In the genomic region with DNA sequence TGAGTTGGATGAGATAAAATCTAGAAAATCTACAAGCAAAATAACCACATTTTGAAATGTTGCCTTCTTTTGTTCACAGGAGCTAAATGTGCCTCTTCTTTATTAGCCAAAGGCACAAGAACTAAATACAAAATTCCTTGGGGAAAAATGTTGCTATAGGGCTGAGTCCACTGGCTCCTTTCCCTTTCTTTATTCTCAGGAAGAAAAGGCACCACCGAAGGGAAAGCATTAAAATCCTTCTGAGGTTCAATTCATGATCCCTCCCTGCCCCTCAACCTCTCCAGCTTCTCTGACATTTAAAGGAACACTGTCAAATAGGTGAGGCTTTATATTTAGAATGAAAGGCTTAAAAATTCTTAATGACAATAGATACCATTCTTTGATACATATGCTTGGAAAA, we compare ENCODE assay signal across 14 cellular contexts.
DNase-seq lines count a peak whose midpoint lies in the region; ATAC-seq and TF ChIP-seq lines count a peak whose summit lies in the region.
"Had no signal": no experiment of that assay in that cellular context is flagged by ENCODE, and none has a peak within 500 bp of the region (broad histone marks: within the 10 kb centered on the region; RNA-seq: fewer than 3 reads in every experiment).

No MANE protein-coding gene starts in this region.

- H3K27ac ChIP-seq in PC-9 (peak overlapping the region; percentile 25; the same call in 1 of the 2 replicates), caudate nucleus (ENCODE audit: low read depth, low read length) (peak overlapping the region; percentile 48), osteoblast (ENCODE audit: low read depth, low read length) (peak overlapping the region; percentile 4)
- H3K27ac ChIP-seq: foreskin keratinocyte had no signal

- no TSS peak for BruUV-seq in PC-9 (replicated peaks; lab: Mats Ljungman, UMichigan)

- H3K36me3 Mint-ChIP-seq in T-helper 2 cell treated with Interferon-gamma antibody and Interleukin-4, amounts not matched to agents 5 μg/mL and 100 μg/mL, for 36 hours (ENCODE audit: low read depth), result peaks cover 29% of the 10 kb centered on the region

- POLR2A ChIA-PET in PC-9 (lab: Charles Lee; ENCODE audit: unreplicated experiment), result interaction anchor here (0.5 kb wide), 1 partner anchor 171 kb away, joined by 4 read pairs; no protein-coding TSS in a partner anchor

- no peaks in the 10 kb centered on the region; the same call in 1 of the 2 replicates for H3K9me3 ChIP-seq in PC-9 (ENCODE audit: insufficient read depth, low read depth)
- H3K9me3 ChIP-seq in osteoblast (ENCODE audit: low read depth, low read length), result no peaks in the 10 kb centered on the region

- peaks cover 72% of the 10 kb centered on the region for H3K4me1 Mint-ChIP-seq in T-helper 2 cell treated with Interferon-gamma antibody and Interleukin-4, amounts not matched to agents 5 μg/mL and 100 μg/mL, for 36 hours (ENCODE audit: low read depth)

- H3K9me3 Mint-ChIP-seq in T-helper 2 cell treated with Interferon-gamma antibody and Interleukin-4, amounts not matched to agents 5 μg/mL and 100 μg/mL, for 36 hours, result peaks cover 6% of the 10 kb centered on the region

- H3F3A ChIP-seq in PC-9 (ENCODE audit: insufficient read depth, low read depth), result peaks cover 16% of the 10 kb centered on the region

- peak overlapping the region; percentile 65 for H3K4me3 Mint-ChIP-seq in T-helper 2 cell treated with Interferon-gamma antibody and Interleukin-4, amounts not matched to agents 5 μg/mL and 100 μg/mL, for 36 hours

- no peaks in the 10 kb centered on the region for H3K9me2 ChIP-seq in PC-9 (ENCODE audit: insufficient read depth)

- H3K27me3 ChIP-seq in PC-9 (ENCODE audit: insufficient read depth, low read depth), result no peaks in the 10 kb centered on the region
- H3K27me3 ChIP-seq in osteoblast (ENCODE audit: insufficient read depth, low read length), result no peaks in the 10 kb centered on the region
- H3K27me3 ChIP-seq: foreskin keratinocyte had no signal

- intact Hi-C loops in PC-9 (cut with micrococcal nuclease; ENCODE audit: unreplicated experiment), result no loop called here

- H3K36me3 ChIP-seq in PC-9 (ENCODE audit: low read depth) (peaks cover 15% of the 10 kb centered on the region), osteoblast (ENCODE audit: insufficient read depth, low read length) (peaks cover 5% of the 10 kb centered on the region)

- H2AFZ ChIP-seq in PC-9 (no peak overlapping the region), osteoblast (ENCODE audit: low read length) (no peak overlapping the region)

- no peaks in the 10 kb centered on the region for H3K27me3 Mint-ChIP-seq in T-helper 2 cell treated with Interferon-gamma antibody and Interleukin-4, amounts not matched to agents 5 μg/mL and 100 μg/mL, for 36 hours (ENCODE audit: low read depth)

- no peak for DNase-seq in T-helper 2 cell treated with Interferon-gamma antibody and Interleukin-4, amounts not matched to agents 5 μg/mL and 100 μg/mL, for 36 hours (ENCODE audit: low spot score)
- DNase-seq in T-helper 2 cell, result no peak
- no peak for DNase-seq in PC-9
- DNase-seq in caudate nucleus (lab: John Stamatoyannopoulos, UW), result no peak
- DNase-seq in osteoblast (ENCODE audit: insufficient read length, low spot score, missing footprints), result no peak
- no peak for DNase-seq in NCI-H446 (lab: John Stamatoyannopoulos, UW)
- DNase-seq: activated CD4-positive, CD25-positive, alpha-beta regulatory T cell; foreskin keratinocyte; kidney; NCI-H1436 treated with DMSO at 0.1 percent for 48 hours; SHP77 treated with DMSO at 0.1 percent for 48 hours had no signal

- H3K4me3 ChIP-seq in PC-9, result no peak overlapping the region
- H3K4me3 ChIP-seq in osteoblast (ENCODE audit: insufficient read depth, low read length), result no peak overlapping the region
- H3K4me3 ChIP-seq: skin epidermis had no signal

- H4K20me1 ChIP-seq in PC-9 (ENCODE audit: insufficient read depth) (no peaks in the 10 kb centered on the region), osteoblast (ENCODE audit: insufficient read depth, low read length) (no peaks in the 10 kb centered on the region)

- H3K27ac Mint-ChIP-seq in T-helper 2 cell treated with Interferon-gamma antibody and Interleukin-4, amounts not matched to agents 5 μg/mL and 100 μg/mL, for 36 hours, result peak overlapping the region; percentile 76

- ATAC-seq in HG02981 (IDR thresholded peaks at IDR 0.05; ENCODE audit: unreplicated experiment) (no peak), GM18861 (IDR thresholded peaks at IDR 0.05; ENCODE audit: unreplicated experiment) (no peak)
- ATAC-seq: foreskin keratinocyte had no signal

- CTCF ChIA-PET in PC-9 (lab: Charles Lee), result no interaction called here

- TF ChIP-seq CTCF in PC-9 (conservative IDR thresholded peaks at IDR 0.05) (no peak), osteoblast (IDR thresholded peaks at IDR 0.05; ENCODE audit: extremely low read depth, low read depth, low read length) (no peak)

- peaks cover 67% of the 10 kb centered on the region for H3K79me2 ChIP-seq in PC-9 (ENCODE audit: low read depth)
- H3K79me2 ChIP-seq in osteoblast (ENCODE audit: insufficient read depth, low read length), result peaks cover 83% of the 10 kb centered on the region

- H3K4me2 ChIP-seq in PC-9, result no peak overlapping the region
- H3K4me2 ChIP-seq in osteoblast (ENCODE audit: insufficient read depth, low read length), result peak overlapping the region; percentile 30

- H3K4me1 ChIP-seq in PC-9 (replicated peaks; ENCODE audit: insufficient read depth) (peaks cover 9% of the 10 kb centered on the region), osteoblast (ENCODE audit: insufficient read depth, low read length) (peaks cover 39% of the 10 kb centered on the region)
